ENCODE assay signal across 10 cellular contexts in the genomic region with DNA sequence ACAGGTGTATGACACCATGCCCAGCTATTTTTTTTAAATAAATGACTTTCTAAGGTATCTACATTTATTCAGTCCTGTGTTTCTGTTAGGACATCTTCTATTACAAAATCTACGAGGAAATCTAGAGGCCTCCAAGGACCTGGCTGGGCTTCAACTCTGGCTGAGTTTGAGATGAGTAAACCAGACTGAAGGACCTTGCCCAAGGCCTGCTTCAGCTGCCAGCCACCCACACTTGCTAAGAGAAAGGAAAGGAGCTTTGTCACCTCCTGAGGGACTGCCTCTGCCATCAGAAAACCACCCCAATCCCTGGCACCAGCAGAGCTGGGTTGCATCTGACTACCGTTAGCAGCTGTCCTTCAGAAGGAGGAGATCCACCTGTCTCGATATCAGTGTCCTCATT. TPM values are rescaled to one million over a fixed set of nuclear protein-coding genes. Genes with fewer than 3 reads are reported as not detected.
DNase-seq lines count a peak whose midpoint lies in the region; ATAC-seq and TF ChIP-seq lines count a peak whose summit lies in the region.
"Had no signal": no experiment of that assay in that cellular context is flagged by ENCODE, and none has a peak within 500 bp of the region (broad histone marks: within the 10 kb centered on the region; RNA-seq: fewer than 3 reads in every experiment).

No MANE protein-coding gene starts in this region.

- intact Hi-C loops in right cardiac atrium (cut with DNase I) (loop anchor here in 2 of 4 donors (10.0 kb wide), 2 partner anchors 47 to 93 kb away; a partner anchor contains a TSS), vagina (cut with DNase I) (loop anchor here (5.0 kb wide), 2 partner anchors 81 to 96 kb away; no protein-coding TSS in a partner anchor)

- peaks cover 38% of the 10 kb centered on the region for H3K4me1 Mint-ChIP-seq in stimulated activated effector memory CD8-positive, alpha-beta T cell treated with anti-CD3 and anti-CD28 coated beads, Interleukin-12 subunit alpha, Interleukin-12 subunit beta, amount 100 ng/mL, for 72 hours

- H3K27ac ChIP-seq in right cardiac atrium (ENCODE audit: low read length) = no peak overlapping the region
- no peak overlapping the region for H3K27ac ChIP-seq in vagina

- H3K36me3 Mint-ChIP-seq in stimulated activated effector memory CD8-positive, alpha-beta T cell treated with anti-CD3 and anti-CD28 coated beads, Interleukin-12 subunit alpha, Interleukin-12 subunit beta, amount 100 ng/mL, for 72 hours = peaks cover 6% of the 10 kb centered on the region
- H3K36me3 Mint-ChIP-seq: activated CD8-positive, alpha-beta memory T cell treated with anti-CD3 and anti-CD28 coated beads, Interleukin-2, amount 10 ng/mL, durations not matched to agents 7 days and 5 days had no signal

- no peaks in the 10 kb centered on the region for H3K9me3 Mint-ChIP-seq in stimulated activated effector memory CD8-positive, alpha-beta T cell treated with anti-CD3 and anti-CD28 coated beads, Interleukin-12 subunit alpha, Interleukin-12 subunit beta, amount 100 ng/mL, for 72 hours
- H3K9me3 Mint-ChIP-seq: activated naive CD8-positive, alpha-beta T cell treated with anti-CD3 and anti-CD28 coated beads, Interleukin-2, amount 50 U/mL, for 24 hours had no signal

- ATAC-seq in right cardiac atrium (no peak), GM19467 (IDR thresholded peaks at IDR 0.05; ENCODE audit: unreplicated experiment) (no peak), GM18498 (IDR thresholded peaks at IDR 0.05; ENCODE audit: unreplicated experiment) (no peak)
- no peak for ATAC-seq in stimulated activated effector memory CD8-positive, alpha-beta T cell treated with anti-CD3 and anti-CD28 coated beads, Interleukin-12 subunit alpha, Interleukin-12 subunit beta, amount 100 ng/mL, for 72 hours
- ATAC-seq: activated naive CD8-positive, alpha-beta T cell treated with anti-CD3 and anti-CD28 coated beads, Interleukin-2, amount 50 U/mL, for 24 hours had no signal

- no peak for TF ChIP-seq CTCF in vagina (IDR thresholded peaks at IDR 0.05)

- TF ChIP-seq POLR2A in vagina (IDR thresholded peaks at IDR 0.05) = no peak

- DNase-seq in EH (ENCODE audit: low read depth) = peak; percentile 61
- DNase-seq in amniotic epithelial cell (ENCODE audit: low read depth) = peak; percentile 58
- DNase-seq in right cardiac atrium = peak; percentile 46 to 60 (median 53)
- DNase-seq in stimulated activated effector memory CD8-positive, alpha-beta T cell treated with anti-CD3 and anti-CD28 coated beads, Interleukin-12 subunit alpha, Interleukin-12 subunit beta, amount 100 ng/mL, for 72 hours (ENCODE audit: low spot score in 2 of 2) = no peak
- no peak for DNase-seq in vagina (ENCODE audit: extremely low spot score in 2 of 2)
- DNase-seq in DMS114 treated with DMSO at 0.1 percent for 48 hours (lab: John Stamatoyannopoulos, UW; ENCODE audit: unreplicated experiment) = no peak

- H3K27me3 ChIP-seq in right cardiac atrium (ENCODE audit: control insufficient read depth, insufficient read depth) (no peaks in the 10 kb centered on the region), vagina (no peaks in the 10 kb centered on the region)

- H3K4me1 ChIP-seq in right cardiac atrium (ENCODE audit: control insufficient read depth, insufficient read depth, low read length) (no peaks in the 10 kb centered on the region), vagina (peaks cover 32% of the 10 kb centered on the region)

- H3K27ac Mint-ChIP-seq in stimulated activated effector memory CD8-positive, alpha-beta T cell treated with anti-CD3 and anti-CD28 coated beads, Interleukin-12 subunit alpha, Interleukin-12 subunit beta, amount 100 ng/mL, for 72 hours = peak overlapping the region; percentile 77

- WGBS in right cardiac atrium = 81% methylated on average over 3 of the region's 3 CpGs

- H3K36me3 ChIP-seq in vagina = no peaks in the 10 kb centered on the region

- H3K4me3 ChIP-seq in right cardiac atrium (ENCODE audit: low read length) (no peak overlapping the region), vagina (no peak overlapping the region)

- H3K4me3 Mint-ChIP-seq in stimulated activated effector memory CD8-positive, alpha-beta T cell treated with anti-CD3 and anti-CD28 coated beads, Interleukin-12 subunit alpha, Interleukin-12 subunit beta, amount 100 ng/mL, for 72 hours = peak overlapping the region; percentile 86

- H3K9me3 ChIP-seq in right cardiac atrium (ENCODE audit: control insufficient read depth, low read length) (no peaks in the 10 kb centered on the region), vagina (no peaks in the 10 kb centered on the region)

RNA-seq across cellular contexts. Expression of a gene that starts 1.3 kb away (rescaled TPM):
- total RNA-seq in right cardiac atrium = 10 to 100 TPM in 3 of 4 donors, 1 to 10 TPM in 1; 9.8 to 17.0 (median 10.4) TPM
- 5.8 TPM for polyA plus RNA-seq in right cardiac atrium
- total RNA-seq in vagina = 44.7 TPM

RNA-seq across cellular contexts. Expression of a gene that starts 49.7 kb away (rescaled TPM):
- total RNA-seq in right cardiac atrium (10 to 100 TPM; 29.7 to 42.7 (median 39.4) TPM), vagina (85.0 TPM)
- 27.6 TPM for polyA plus RNA-seq in right cardiac atrium

Comparison
In these comparisons a context has a peak if more than half of its experiments do, and no peak if none do; other contexts are left out.
1. DNase-seq: peak in EH (single experiment), amniotic epithelial cell (single experiment) and right cardiac atrium (3 of 3); none in stimulated activated effector memory CD8-positive, alpha-beta T cell treated with anti-CD3 and anti-CD28 coated beads, Interleukin-12 subunit alpha, Interleukin-12 subunit beta, amount 100 ng/mL, for 72 hours (0 of 2), vagina (0 of 2) and DMS114 treated with DMSO at 0.1 percent for 48 hours (single experiment).